In genomic region chr3:158710601-158711000, GRCh38 we compare ENCODE assay signal across 21 cellular contexts. TPM values are rescaled to one million over a fixed set of nuclear protein-coding genes. Genes with fewer than 3 reads are reported as not detected.
A peak's percentile ranks its signal among the peaks of the same experiment; 100 is the strongest.
DNase-seq lines count a peak whose midpoint lies in the region; FAIRE-seq and TF ChIP-seq lines count a peak whose summit lies in the region.
"Had no signal": no experiment of that assay in that cellular context is flagged by ENCODE, and none has a peak within 500 bp of the region (broad histone marks: within the 10 kb centered on the region; RNA-seq: fewer than 3 reads in every experiment).

No MANE protein-coding gene starts in this region.

- H3K27me3 ChIP-seq in breast epithelium: no peaks in the 10 kb centered on the region
- no peaks in the 10 kb centered on the region for H3K27me3 ChIP-seq in brain microvascular endothelial cell (replicated peaks)
- H3K27me3 ChIP-seq: Peyer's patch had no signal

- POLR2A ChIA-PET in MCF 10A (lab: Yijun Ruan, JAX): no interaction called here

- TF ChIP-seq POLR2A in breast epithelium (IDR thresholded peaks at IDR 0.05) (no peak), GM12892 (IDR thresholded peaks at IDR 0.05; ENCODE audit: low read depth, low read length) (no peak)

- H3K36me3 Mint-ChIP-seq in MCF 10A (ENCODE audit: insufficient read depth, unreplicated experiment): peaks cover 15% of the 10 kb centered on the region

- in situ Hi-C loops in brain microvascular endothelial cell (cut with HindIII; ENCODE audit: low pct_ligation_motif_present, low sequenced_read_pairs): no loop called here

- no peak overlapping the region for H3K27ac ChIP-seq in breast epithelium
- H3K27ac ChIP-seq in brain microvascular endothelial cell: peak overlapping the region; percentile 93
- H3K27ac ChIP-seq: Peyer's patch had no signal

- intact Hi-C loops in MCF 10A (cut with micrococcal nuclease): no loop called here
- intact Hi-C loops in breast epithelium (cut with DNase I; ENCODE audit: low total_unique reads): no loop called here
- intact Hi-C loops in posterior cingulate gyrus (cut with DNase I): loop anchor here (10.0 kb wide), 1 partner anchor 586 kb away; no protein-coding TSS in a partner anchor

- no peak overlapping the region for H3K4me3 Mint-ChIP-seq in MCF 10A (ENCODE audit: unreplicated experiment)
- H3K4me3 Mint-ChIP-seq: CD8-positive, alpha-beta memory T cell had no signal

- H3K4me1 ChIP-seq in breast epithelium: no peaks in the 10 kb centered on the region
- H3K4me1 ChIP-seq: Peyer's patch had no signal

- H3K4me1 Mint-ChIP-seq in MCF 10A (ENCODE audit: insufficient read depth, unreplicated experiment): peaks cover 14% of the 10 kb centered on the region

- H3K36me3 ChIP-seq in breast epithelium (no peaks in the 10 kb centered on the region), brain microvascular endothelial cell (replicated peaks) (peaks cover 2% of the 10 kb centered on the region)

- TF ChIP-seq CTCF in MCF 10A (IDR thresholded peaks at IDR 0.05; ENCODE audit: unreplicated experiment): no peak
- no peak for TF ChIP-seq CTCF in breast epithelium (IDR thresholded peaks at IDR 0.05)
- no peak for TF ChIP-seq CTCF in brain microvascular endothelial cell (IDR thresholded peaks at IDR 0.05; ENCODE audit: low read depth, low read length, missing control alignments)
- TF ChIP-seq CTCF in GM10266 (IDR thresholded peaks at IDR 0.05; ENCODE audit: control insufficient read depth, insufficient read depth, low read depth, missing control alignments): no peak

- peak overlapping the region; percentile 80 for H3K27ac Mint-ChIP-seq in MCF 10A (ENCODE audit: low read depth, unreplicated experiment)

- H3K9me3 ChIP-seq in breast epithelium: no peaks in the 10 kb centered on the region
- H3K9me3 ChIP-seq: Peyer's patch had no signal

- BruUV-seq in MCF 10A (replicated peaks; lab: Mats Ljungman, UMichigan): no TSS peak

- H3K27me3 Mint-ChIP-seq in MCF 10A (ENCODE audit: insufficient read depth, unreplicated experiment): no peaks in the 10 kb centered on the region
- H3K27me3 Mint-ChIP-seq: CD8-positive, alpha-beta memory T cell had no signal

- no peak overlapping the region for H3K4me3 ChIP-seq in breast epithelium
- H3K4me3 ChIP-seq in brain microvascular endothelial cell (ENCODE audit: low read depth, low read length): no peak overlapping the region
- H3K4me3 ChIP-seq: Peyer's patch had no signal

- H3K9me3 Mint-ChIP-seq in MCF 10A (ENCODE audit: unreplicated experiment): no peaks in the 10 kb centered on the region
- H3K9me3 Mint-ChIP-seq: CD8-positive, alpha-beta memory T cell had no signal

- FAIRE-seq in GM12892 (lab: Jason Lieb, UNC): no peak
- FAIRE-seq: GM12891 had no signal

- DNase-seq in MCF 10A (ENCODE audit: unreplicated experiment) (no peak), breast epithelium (ENCODE audit: low spot score in 2 of 2) (no peak), brain microvascular endothelial cell (no peak), kidney tubule cell (ENCODE audit: low spot score) (peak; percentile 54), GM12892 (ENCODE audit: insufficient read length) (no peak), posterior cingulate gyrus (no peak), GM10266 (ENCODE audit: extremely low spot score) (no peak)
- DNase-seq in stimulated activated CD4-positive, alpha-beta T cell treated with anti-CD3 and anti-CD28 coated beads, Interleukin-4, amount 100 ng/mL, for 24 hours: no peak
- DNase-seq: CD8-positive, alpha-beta memory T cell; DMS 273 treated with DMSO at 0.1 percent for 48 hours; GDM1; Karpas-422; MM.1S; NCI-H1092 treated with DMSO at 0.1 percent for 48 hours; NCI-H2081 treated with DMSO at 0.1 percent for 48 hours; NCI-H524; Peyer's patch; SHP77 had no signal

- CTCF ChIA-PET in MCF 10A (lab: Yijun Ruan, JAX): interaction anchor here (0.7 to 9.9 kb wide), 2 partner anchors 17 to 67 kb away, joined by 4 to 79 read pairs; no protein-coding TSS in a partner anchor

RNA-seq across cellular contexts. Expression of gene RARRES1, which starts 21.7 kb away (rescaled TPM):
- total RNA-seq in MCF 10A (2022) (not detected in 2 replicates), breast epithelium (100 to 1,000 TPM in 2 of 3 donors, 1 to 10 TPM in 1; 3.5 to 568 (median 403) TPM)
- polyA plus RNA-seq in GM12892 (2012; ENCODE audit: missing spikeins): 0.13 TPM
- total RNA-seq: A172; CD8-positive, alpha-beta memory T cell; H4 had no signal
- polyA plus RNA-seq: CD8-positive, alpha-beta memory T cell had no signal

RNA-seq across cellular contexts. Expression of gene LXN, which starts 38.2 kb away (rescaled TPM):
- total RNA-seq in MCF 10A (2022) (3.4 and 4.4 TPM in 2 replicates), breast epithelium (10 to 100 TPM; 12.0 to 55.5 (median 40.3) TPM)
- 19.3 TPM for polyA plus RNA-seq in GM12892 (2012; ENCODE audit: missing spikeins)
- total RNA-seq: A172 had no signal
